In genomic region chr13:100637380-100637779, GRCh38 we compare ENCODE assay signal across 22 cellular contexts.
"Had no signal": no experiment of that assay in that cellular context is flagged by ENCODE, and none has a peak within 500 bp of the region (broad histone marks: within the 10 kb centered on the region; RNA-seq: fewer than 3 reads in every experiment).

No MANE protein-coding gene starts in this region.

- H3K9me3 ChIP-seq: MG63, SK-N-SH had no signal

- H3K27ac ChIP-seq: RWPE1 had no signal

- H3K4me3 ChIP-seq: MG63 had no signal

- DNase-seq: IMR-90, Karpas-422, KG1, MG63, NCI-H1092, NCI-H1105 treated with DMSO at 0.1 percent for 48 hours, NCI-H1417 treated with DMSO at 0.1 percent for 48 hours, NCI-H146, NCI-H1694 treated with DMSO at 0.1 percent for 48 hours, NCI-H1930, NCI-H2171, NCI-H226, NCI-H446, NCI-H510A, NCI-H524 treated with DMSO at 0.1 percent for 48 hours, NCI-H774, PC-3, SHP77, SK-N-SH had no signal

- ATAC-seq: HepG2, Panc1, PC-3 had no signal

- H3K27me3 ChIP-seq: MG63 had no signal
